Comparison of ENCODE assay signal across 1 cellular context in genomic region chr17:8144401-8145295, GRCh38.
TF ChIP-seq lines count a peak whose summit lies in the region.

No MANE protein-coding gene starts in this region.

TF ChIP-seq in HepG2, 621 proteins besides CTCF, POLR2A, EP300 and RAD21:
- TF ChIP-seq ZNF724P (CRISPR knock-in tag; IDR thresholded peaks at IDR 0.05; ENCODE audit: borderline replicate concordance) (no peak), FOXJ3 (CRISPR knock-in tag; IDR thresholded peaks at IDR 0.05; ENCODE audit: borderline replicate concordance) (no peak), KDM2A (CRISPR knock-in tag; IDR thresholded peaks at IDR 0.05; ENCODE audit: borderline replicate concordance, low read depth) (no peak), FOXO1 (CRISPR knock-in tag; IDR thresholded peaks at IDR 0.05) (no peak)
